In genomic region chr7:139798892-139799291, GRCh38 we compare ENCODE assay signal across 2 cellular contexts.
TF ChIP-seq lines count a peak whose summit lies in the region.

No MANE protein-coding gene starts in this region.

TF ChIP-seq in K562, 482 proteins besides CTCF, POLR2A, EP300 and RAD21:
- TF ChIP-seq MIER1 (IDR thresholded peaks at IDR 0.05; ENCODE audit: low read depth) (no peak), ZNF384 (IDR thresholded peaks at IDR 0.05; ENCODE audit: low read depth, low read length) (peak; percentile 55)

TF ChIP-seq in liver, 16 proteins besides CTCF, POLR2A, EP300 and RAD21:
- TF ChIP-seq YY1 (IDR thresholded peaks at IDR 0.05), result no peak
- no peak for TF ChIP-seq HNF4A (conservative IDR thresholded peaks at IDR 0.05)
- no peak for TF ChIP-seq HNF4G (IDR thresholded peaks at IDR 0.05)
- TF ChIP-seq EGR1 (IDR thresholded peaks at IDR 0.05; ENCODE audit: low read depth in 2 of 2), result no peak
- TF ChIP-seq NR2F2 (IDR thresholded peaks at IDR 0.05), result no peak
- TF ChIP-seq ATF3 (IDR thresholded peaks at IDR 0.05), result no peak
- TF ChIP-seq ZBTB33 (IDR thresholded peaks at IDR 0.05), result no peak
- TF ChIP-seq TAF1 (conservative IDR thresholded peaks at IDR 0.05), result no peak
- no peak for TF ChIP-seq JUND (IDR thresholded peaks at IDR 0.05)
- no peak for TF ChIP-seq RXRA (IDR thresholded peaks at IDR 0.05)
- TF ChIP-seq SP1 (IDR thresholded peaks at IDR 0.05), result no peak
- TF ChIP-seq FOXA1 (IDR thresholded peaks at IDR 0.05), result no peak
- TF ChIP-seq FOXA2 (IDR thresholded peaks at IDR 0.05), result no peak
- TF ChIP-seq REST (IDR thresholded peaks at IDR 0.05), result no peak
- TF ChIP-seq MAX (IDR thresholded peaks at IDR 0.05), result no peak
- no peak for TF ChIP-seq GABPA (IDR thresholded peaks at IDR 0.05 in 1 of 2, conservative IDR thresholded peaks at IDR 0.05 in 1 of 2)
